Comparison of ENCODE assay signal across 1 cellular context in genomic region chr6:2245954-2246863, GRCh38.
TF ChIP-seq lines count a peak whose summit lies in the region.

No MANE protein-coding gene starts in this region.

TF ChIP-seq in HepG2, 621 proteins besides CTCF, POLR2A, EP300 and RAD21 (continued from another document and continues in another):
- TF ChIP-seq ESRRA (CRISPR knock-in tag; IDR thresholded peaks at IDR 0.05; ENCODE audit: low read depth) = peak; percentile 28; the same call in 1 of the 2 replicates
- TF ChIP-seq GLMP (CRISPR knock-in tag; IDR thresholded peaks at IDR 0.05; ENCODE audit: borderline replicate concordance) = no peak
- no peak for TF ChIP-seq KLF15 (CRISPR knock-in tag; IDR thresholded peaks at IDR 0.05; ENCODE audit: borderline replicate concordance)
- no peak for TF ChIP-seq SRY (CRISPR knock-in tag; IDR thresholded peaks at IDR 0.05)
- no peak for TF ChIP-seq ZSCAN21 (CRISPR knock-in tag; IDR thresholded peaks at IDR 0.05; ENCODE audit: borderline replicate concordance)
- TF ChIP-seq PAX8 (CRISPR knock-in tag; IDR thresholded peaks at IDR 0.05; ENCODE audit: borderline replicate concordance) = no peak
- TF ChIP-seq NFKB2 (CRISPR knock-in tag; IDR thresholded peaks at IDR 0.05; ENCODE audit: borderline replicate concordance) = no peak
- TF ChIP-seq RAD51 (IDR thresholded peaks at IDR 0.05; ENCODE audit: borderline replicate concordance) = no peak
- no peak for TF ChIP-seq RBM39 (IDR thresholded peaks at IDR 0.05; ENCODE audit: low read depth, low read length, poor library complexity, severe bottlenecking)
- no peak for TF ChIP-seq ATF7 (IDR thresholded peaks at IDR 0.05)
- no peak; the same call in 1 of the 2 replicates for TF ChIP-seq ATF7 (CRISPR knock-in tag; IDR thresholded peaks at IDR 0.05)
- no peak for TF ChIP-seq TRIM22 (IDR thresholded peaks at IDR 0.05)
- no peak for TF ChIP-seq ZNF552 (CRISPR knock-in tag; IDR thresholded peaks at IDR 0.05; ENCODE audit: borderline replicate concordance)
- no peak for TF ChIP-seq TBP (CRISPR knock-in tag; IDR thresholded peaks at IDR 0.05)
- peak; percentile 48; the same call in 1 of the 2 replicates for TF ChIP-seq FOXJ3 (CRISPR knock-in tag; IDR thresholded peaks at IDR 0.05; ENCODE audit: borderline replicate concordance)
- TF ChIP-seq NRL (CRISPR knock-in tag; IDR thresholded peaks at IDR 0.05; ENCODE audit: borderline replicate concordance) = no peak; the same call in 1 of the 2 replicates
- no peak for TF ChIP-seq ZFYVE20 (CRISPR knock-in tag; IDR thresholded peaks at IDR 0.05; ENCODE audit: borderline replicate concordance, low read depth)
- no peak for TF ChIP-seq ZBTB44 (CRISPR knock-in tag; IDR thresholded peaks at IDR 0.05)
- no peak for TF ChIP-seq SRSF9 (IDR thresholded peaks at IDR 0.05; ENCODE audit: borderline replicate concordance, insufficient read depth, low read depth, low read length, poor library complexity, severe bottlenecking)
- TF ChIP-seq GPN1 (CRISPR knock-in tag; IDR thresholded peaks at IDR 0.05; ENCODE audit: borderline replicate concordance) = no peak
- 0 out of 2 replicates have a peak, but pooled peaks have one; percentile 42 for TF ChIP-seq ZNF235 (CRISPR knock-in tag; IDR thresholded peaks at IDR 0.05; ENCODE audit: borderline replicate concordance)
- no peak for TF ChIP-seq ZSCAN20 (CRISPR knock-in tag; IDR thresholded peaks at IDR 0.05; ENCODE audit: borderline replicate concordance)
- TF ChIP-seq BCL3 (CRISPR knock-in tag; IDR thresholded peaks at IDR 0.05) = peak; percentile 39; the same call in 1 of the 2 replicates
- no peak for TF ChIP-seq ATRX (CRISPR knock-in tag; IDR thresholded peaks at IDR 0.05; ENCODE audit: borderline replicate concordance)
- TF ChIP-seq ATM (IDR thresholded peaks at IDR 0.05; ENCODE audit: borderline replicate concordance) = no peak
- TF ChIP-seq ATF7-NPFF (CRISPR knock-in tag; IDR thresholded peaks at IDR 0.05; ENCODE audit: low read depth) = peak; percentile 50; the same call in 1 of the 2 replicates
- TF ChIP-seq ZC3H13 (CRISPR knock-in tag; IDR thresholded peaks at IDR 0.05) = 0 out of 2 replicates have a peak, but pooled peaks have one; percentile 49
- TF ChIP-seq ZNF383 (CRISPR knock-in tag; IDR thresholded peaks at IDR 0.05; ENCODE audit: borderline replicate concordance) = no peak
- no peak for TF ChIP-seq IKZF4 (CRISPR knock-in tag; IDR thresholded peaks at IDR 0.05; ENCODE audit: borderline replicate concordance, low read depth, not compliant biosample characterization)
- TF ChIP-seq AKAP8 (CRISPR knock-in tag; IDR thresholded peaks at IDR 0.05) = peak; percentile 41; the same call in 1 of the 2 replicates
- 0 out of 2 replicates have a peak, but pooled peaks have one; percentile 70 for TF ChIP-seq ARID2 (CRISPR knock-in tag; IDR thresholded peaks at IDR 0.05; ENCODE audit: borderline replicate concordance)
- no peak for TF ChIP-seq SOX13 (IDR thresholded peaks at IDR 0.05)
- peak in 1 of 2 experiments; percentile 66; a peak in 1 of 4 replicates for TF ChIP-seq SOX13 (CRISPR knock-in tag; conservative IDR thresholded peaks at IDR 0.05 in 1 of 2, IDR thresholded peaks at IDR 0.05 in 1 of 2)
- TF ChIP-seq FOXP4 (CRISPR knock-in tag; IDR thresholded peaks at IDR 0.05) = peak; percentile 72
- TF ChIP-seq SNAPC4 (CRISPR knock-in tag; IDR thresholded peaks at IDR 0.05) = peak; percentile 91; the same call in 1 of the 2 replicates
- no peak for TF ChIP-seq ZBTB26 (CRISPR knock-in tag; IDR thresholded peaks at IDR 0.05; ENCODE audit: borderline replicate concordance)
- 0 out of 2 replicates have a peak, but pooled peaks have one; percentile 38 for TF ChIP-seq ZFP91 (CRISPR knock-in tag; IDR thresholded peaks at IDR 0.05; ENCODE audit: borderline replicate concordance)
- no peak for TF ChIP-seq ZFP36L1 (CRISPR knock-in tag; IDR thresholded peaks at IDR 0.05)
- TF ChIP-seq SPEN (CRISPR knock-in tag; IDR thresholded peaks at IDR 0.05; ENCODE audit: low read depth) = 0 out of 2 replicates have a peak, but pooled peaks have one; percentile 27
- no peak for TF ChIP-seq MTERF4 (CRISPR knock-in tag; IDR thresholded peaks at IDR 0.05)
- TF ChIP-seq ZNF558 (CRISPR knock-in tag; IDR thresholded peaks at IDR 0.05; ENCODE audit: borderline replicate concordance) = 0 out of 2 replicates have a peak, but pooled peaks have one; percentile 49
- no peak for TF ChIP-seq ZZZ3 (CRISPR knock-in tag; IDR thresholded peaks at IDR 0.05; ENCODE audit: borderline replicate concordance)
- TF ChIP-seq SP1 (IDR thresholded peaks at IDR 0.05) = no peak
- TF ChIP-seq SP1 (CRISPR knock-in tag; IDR thresholded peaks at IDR 0.05) = no peak
- no peak for TF ChIP-seq NFIB (CRISPR knock-in tag; IDR thresholded peaks at IDR 0.05; ENCODE audit: borderline replicate concordance)
- TF ChIP-seq ZNF441 (CRISPR knock-in tag; IDR thresholded peaks at IDR 0.05; ENCODE audit: borderline replicate concordance) = peak; percentile 71
- no peak for TF ChIP-seq BRCA1 (CRISPR knock-in tag; IDR thresholded peaks at IDR 0.05)
- no peak for TF ChIP-seq FLYWCH1 (CRISPR knock-in tag; IDR thresholded peaks at IDR 0.05)
- no peak for TF ChIP-seq SUZ12 (IDR thresholded peaks at IDR 0.05; ENCODE audit: low read depth, low read length)
- no peak for TF ChIP-seq ZBTB3 (CRISPR knock-in tag; IDR thresholded peaks at IDR 0.05; ENCODE audit: borderline replicate concordance, low read depth)
- no peak for TF ChIP-seq THYN1 (CRISPR knock-in tag; IDR thresholded peaks at IDR 0.05; ENCODE audit: borderline replicate concordance, low read depth)
- no peak; the same call in 1 of the 2 replicates for TF ChIP-seq RBFOX2 (IDR thresholded peaks at IDR 0.05; ENCODE audit: low read depth, low read length)
- TF ChIP-seq ADNP (CRISPR knock-in tag; IDR thresholded peaks at IDR 0.05) = no peak
